In genomic region chr7:102469972-102470825, GRCh38 we compare ENCODE assay signal across 14 cellular contexts. TPM values are rescaled to one million over a fixed set of nuclear protein-coding genes. Genes with fewer than 3 reads are reported as not detected.
DNase-seq lines count a peak whose midpoint lies in the region; ATAC-seq and TF ChIP-seq lines count a peak whose summit lies in the region.
"Had no signal": no experiment of that assay in that cellular context is flagged by ENCODE, and none has a peak within 500 bp of the region (broad histone marks: within the 10 kb centered on the region; RNA-seq: fewer than 3 reads in every experiment).

No MANE protein-coding gene starts in this region.

- peaks cover 24% of the 10 kb centered on the region for H3K4me1 Mint-ChIP-seq in stimulated activated naive CD8-positive, alpha-beta T cell treated with anti-CD3 and anti-CD28 coated beads, Interleukin-15, amount 100 ng/mL, for 72 hours
- H3K4me1 Mint-ChIP-seq in endothelial cell (ENCODE audit: unreplicated experiment), result peaks cover 4% of the 10 kb centered on the region
- H3K4me1 Mint-ChIP-seq in neural crest cell, result peaks cover 14% of the 10 kb centered on the region

- peaks cover 15% of the 10 kb centered on the region for H3K36me3 Mint-ChIP-seq in endothelial cell (ENCODE audit: low read depth, unreplicated experiment)
- H3K36me3 Mint-ChIP-seq in neural crest cell (ENCODE audit: low read depth), result no peaks in the 10 kb centered on the region

- DNase-seq in stimulated activated naive CD8-positive, alpha-beta T cell treated with anti-CD3 and anti-CD28 coated beads, Interleukin-15, Interleukin-2, amounts not matched to agents 100 U/mL and 50 U/mL, for 24 hours, result peak; percentile 5
- DNase-seq in stimulated activated naive CD8-positive, alpha-beta T cell treated with anti-CD3 and anti-CD28 coated beads, Interleukin-15, amount 100 ng/mL, for 72 hours, result no peak
- DNase-seq in endothelial cell (ENCODE audit: low spot score) (no peak), neural crest cell (ENCODE audit: low read depth, low spot score) (no peak), amygdala (lab: John Stamatoyannopoulos, UW) (no peak)
- DNase-seq in NK-92 treated with Interleukin-12 subunit alpha and Interleukin-12 subunit beta, amount 100 ng/mL, for 24 hours (lab: John Stamatoyannopoulos, UW), result no peak
- DNase-seq: activated gamma-delta T cell treated with Interleukin-2 at 50 U/mL for 16 hours, Calu3, NCI-H187, NCI-H446, SIG-M5, T-helper 17 cell had no signal

- no peaks in the 10 kb centered on the region for H3K9me3 Mint-ChIP-seq in stimulated activated naive CD8-positive, alpha-beta T cell treated with anti-CD3 and anti-CD28 coated beads, Interleukin-15, amount 100 ng/mL, for 72 hours
- no peaks in the 10 kb centered on the region for H3K9me3 Mint-ChIP-seq in endothelial cell (ENCODE audit: unreplicated experiment)
- no peaks in the 10 kb centered on the region for H3K9me3 Mint-ChIP-seq in neural crest cell

- no peak overlapping the region for H3K4me3 Mint-ChIP-seq in stimulated activated naive CD8-positive, alpha-beta T cell treated with anti-CD3 and anti-CD28 coated beads, Interleukin-15, amount 100 ng/mL, for 72 hours
- H3K4me3 Mint-ChIP-seq in endothelial cell (ENCODE audit: unreplicated experiment) (peak overlapping the region; percentile 42), neural crest cell (peak overlapping the region; percentile 78)

- TF ChIP-seq CTCF in endothelial cell (IDR thresholded peaks at IDR 0.05; ENCODE audit: unreplicated experiment) (no peak), neural crest cell (conservative IDR thresholded peaks at IDR 0.05) (no peak)

- no peak for ATAC-seq in stimulated activated naive CD8-positive, alpha-beta T cell treated with anti-CD3 and anti-CD28 coated beads, Interleukin-15, Interleukin-2, amounts not matched to agents 100 U/mL and 50 U/mL, for 24 hours
- no peak for ATAC-seq in stimulated activated naive CD8-positive, alpha-beta T cell treated with anti-CD3 and anti-CD28 coated beads, Interleukin-15, amount 100 ng/mL, for 72 hours
- no peak for ATAC-seq in GM21529 (IDR thresholded peaks at IDR 0.05; ENCODE audit: unreplicated experiment)
- no peak for ATAC-seq in activated CD4-positive, CD25-positive, alpha-beta regulatory T cell treated with anti-CD3 and anti-CD28 coated beads, Interleukin-2, amount 50 U/mL, for 24 hours
- ATAC-seq: T-helper 17 cell had no signal

- no peaks in the 10 kb centered on the region for H3K27me3 Mint-ChIP-seq in stimulated activated naive CD8-positive, alpha-beta T cell treated with anti-CD3 and anti-CD28 coated beads, Interleukin-15, amount 100 ng/mL, for 72 hours
- H3K27me3 Mint-ChIP-seq in endothelial cell (ENCODE audit: unreplicated experiment) (peaks cover 8% of the 10 kb centered on the region), neural crest cell (ENCODE audit: low read depth) (no peaks in the 10 kb centered on the region)
- H3K27me3 Mint-ChIP-seq: T-helper 17 cell had no signal

- H3K27ac Mint-ChIP-seq in stimulated activated naive CD8-positive, alpha-beta T cell treated with anti-CD3 and anti-CD28 coated beads, Interleukin-15, amount 100 ng/mL, for 72 hours, result peak overlapping the region in 1 of 2 donors; percentile 74
- H3K27ac Mint-ChIP-seq in endothelial cell (ENCODE audit: unreplicated experiment), result no peak overlapping the region
- no peak overlapping the region for H3K27ac Mint-ChIP-seq in neural crest cell (ENCODE audit: unreplicated experiment)
- H3K27ac Mint-ChIP-seq: T-helper 17 cell had no signal

RNA-seq across cellular contexts. Expression of gene LRWD1, which starts 5.4 kb away (rescaled TPM):
- total RNA-seq in endothelial cell (ENCODE audit: unreplicated experiment) (30.3 TPM), neural crest cell (36.7 and 43.2 TPM in 2 replicates)

RNA-seq across cellular contexts. Expression of gene ALKBH4, which starts 5.5 kb away (rescaled TPM):
- total RNA-seq in endothelial cell (ENCODE audit: unreplicated experiment), result 11.5 TPM
- total RNA-seq in neural crest cell, result 16.9 and 20.6 TPM in 2 replicates

RNA-seq across cellular contexts. Expression of gene POLR2J, which starts 8.5 kb away (rescaled TPM):
- 48.1 TPM for total RNA-seq in endothelial cell (ENCODE audit: unreplicated experiment)
- total RNA-seq in neural crest cell, result 61.1 and 62.1 TPM in 2 replicates

RNA-seq across cellular contexts. Expression of gene ORAI2, which starts 36.8 kb away (rescaled TPM):
- total RNA-seq in endothelial cell (ENCODE audit: unreplicated experiment) (39.3 TPM), neural crest cell (48.5 and 51.3 TPM in 2 replicates)

RNA-seq across cellular contexts. Expression of gene RASA4B, which starts 47.4 kb away (rescaled TPM):
- total RNA-seq in endothelial cell (ENCODE audit: unreplicated experiment) (6.2 TPM), neural crest cell (4.5 and 7.2 TPM in 2 replicates)

Comparison
In these comparisons a context has a peak if more than half of its experiments do, and no peak if none do; other contexts are left out.
1. H3K4me3 Mint-ChIP-seq: peak in endothelial cell (single experiment) and neural crest cell (single experiment); none in stimulated activated naive CD8-positive, alpha-beta T cell treated with anti-CD3 and anti-CD28 coated beads, Interleukin-15, amount 100 ng/mL, for 72 hours (0 of 2).